ENCODE assay signal across 15 cellular contexts in the genomic region with DNA sequence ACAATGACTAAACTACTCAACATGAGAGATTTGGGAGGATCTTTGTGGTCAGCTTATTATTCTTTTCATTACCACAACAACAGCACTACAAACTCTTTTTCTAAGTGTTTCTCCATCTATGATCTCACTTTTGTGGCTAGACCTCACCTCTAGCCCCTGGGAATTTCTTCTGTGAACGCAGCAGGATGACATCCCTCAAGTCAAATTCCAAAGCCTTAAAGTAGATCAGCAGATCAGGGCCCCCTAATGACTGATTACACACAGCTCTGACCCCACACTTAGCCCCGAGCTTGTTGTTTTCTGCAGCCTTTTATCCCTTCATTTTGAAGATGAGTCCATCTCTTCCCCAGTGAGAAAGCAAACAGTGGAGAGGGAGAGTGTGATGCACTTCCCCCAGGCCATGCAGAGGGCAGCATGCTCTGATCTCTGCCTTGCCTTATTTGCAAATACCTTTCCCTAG. TPM values are rescaled to one million over a fixed set of nuclear protein-coding genes. Genes with fewer than 3 reads are reported as not detected.
DNase-seq lines count a peak whose midpoint lies in the region; ATAC-seq and TF ChIP-seq lines count a peak whose summit lies in the region.
"Had no signal": no experiment of that assay in that cellular context is flagged by ENCODE, and none has a peak within 500 bp of the region (broad histone marks: within the 10 kb centered on the region; RNA-seq: fewer than 3 reads in every experiment).

No MANE protein-coding gene starts in this region.

- BruUV-seq in HCT116 (replicated peaks; lab: Mats Ljungman, UMichigan): no TSS peak

- TF ChIP-seq CTCF in HCT116 (IDR thresholded peaks at IDR 0.05 in 2 of 3, conservative IDR thresholded peaks at IDR 0.05 in 1 of 3; ENCODE audit: borderline replicate concordance in 1 of 3, insufficient read depth in 1 of 3, low read depth in 2 of 3, low read length in 2 of 3): no peak
- TF ChIP-seq CTCF in WTC11 (IDR thresholded peaks at IDR 0.05): no peak
- no peak for TF ChIP-seq CTCF in omental fat pad (IDR thresholded peaks at IDR 0.05)

- no peak overlapping the region for H3K27ac ChIP-seq in HCT116 (ENCODE audit: low read depth, low read length)
- H3K27ac ChIP-seq: BLaER1, coronary artery, testis had no signal

- H3K27me3 Mint-ChIP-seq in WTC11 (ENCODE audit: low read depth): no peaks in the 10 kb centered on the region

- H3K36me3 ChIP-seq in HCT116 (ENCODE audit: control insufficient read depth in 1 of 2, insufficient read depth in 2 of 2, low read length in 2 of 2): no peaks in the 10 kb centered on the region
- H3K36me3 ChIP-seq: BLaER1 had no signal

- intact Hi-C loops in HCT116 (cut with micrococcal nuclease): loop anchor here (2.0 to 10.0 kb wide), 5 partner anchors 120 to 1212 kb away; no protein-coding TSS in a partner anchor

- H3K9ac ChIP-seq in HCT116 (ENCODE audit: low read length): no peak overlapping the region
- H3K9ac ChIP-seq: BLaER1 had no signal

- H4K20me1 ChIP-seq in HCT116 (ENCODE audit: insufficient read depth): no peaks in the 10 kb centered on the region
- H4K20me1 ChIP-seq: BLaER1 had no signal

- no peak overlapping the region for H3K4me2 ChIP-seq in HCT116 (ENCODE audit: low read length)
- H3K4me2 ChIP-seq: BLaER1 had no signal

- no peak overlapping the region for H3K4me3 ChIP-seq in HCT116 (replicated peaks in 1 of 2; ENCODE audit: low read depth in 1 of 2, low read length in 2 of 2)
- H3K4me3 ChIP-seq: BLaER1, coronary artery, testis had no signal

- CTCF ChIA-PET in HCT116 (lab: Charles Lee): no interaction called here
- CTCF ChIA-PET in WTC11 (lab: Charles Lee): interaction anchor here (0.7 to 0.9 kb wide), 3 partner anchors 113 to 229 kb away, joined by 3 to 4 read pairs (median 3); no protein-coding TSS in a partner anchor

- H3K36me3 Mint-ChIP-seq in WTC11: no peaks in the 10 kb centered on the region

- no peaks in the 10 kb centered on the region for H3K4me1 ChIP-seq in HCT116 (ENCODE audit: control insufficient read depth in 1 of 2, insufficient read depth in 2 of 2, low read length in 2 of 2)
- H3K4me1 ChIP-seq: BLaER1, testis had no signal

- no peak overlapping the region for H3K4me3 Mint-ChIP-seq in WTC11

- TF ChIP-seq RAD21 in HCT116 (IDR thresholded peaks at IDR 0.05; ENCODE audit: low read depth): no peak

- ATAC-seq in HCT116 (peak; percentile 47; the same call in 1 of the 2 replicates), WTC11 (peak; percentile 87), omental fat pad (ENCODE audit: low FRiP score) (no peak)

- H2AFZ ChIP-seq in HCT116 (ENCODE audit: low read depth, low read length, poor library complexity, severe bottlenecking): no peak overlapping the region

- H3K27ac Mint-ChIP-seq in WTC11: peak overlapping the region; percentile 23; the same call in 1 of the 2 replicates

- POLR2A ChIA-PET in HCT116 (lab: Charles Lee) (no interaction called here), WTC11 (lab: Charles Lee) (interaction anchor here (1.2 kb wide), 1 partner anchor 74 kb away, joined by 3 read pairs; no protein-coding TSS in a partner anchor)

- TF ChIP-seq POLR2A in HCT116 (IDR thresholded peaks at IDR 0.05; ENCODE audit: borderline replicate concordance, extremely low read depth, insufficient read depth, insufficient read length): no peak

- H3K4me1 Mint-ChIP-seq in WTC11: peaks cover 21% of the 10 kb centered on the region

- peaks cover 3% of the 10 kb centered on the region; the same call in 1 of the 2 replicates for H3K9me3 Mint-ChIP-seq in WTC11

- DNase-seq in AG08395 (ENCODE audit: low spot score) (peak; percentile 74), HCT116 (ENCODE audit: low read depth, low spot score) (no peak), WTC11 (ENCODE audit: low spot score) (peak; percentile 26), iris pigment epithelial cell (ENCODE audit: low read depth) (peak; percentile 78), omental fat pad (ENCODE audit: low spot score) (no peak), C1 segment of cervical spinal cord (lab: John Stamatoyannopoulos, UW) (no peak), COLO829 (ENCODE audit: low spot score) (no peak), pons (ENCODE audit: low spot score) (no peak)
- DNase-seq: activated gamma-delta T cell treated with Interleukin-2 at 50 U/mL for 16 hours, MM.1S, NCI-H446, retina, testis had no signal

- RAD21 ChIA-PET in HCT116 (lab: Charles Lee; ENCODE audit: low non-redundant PET in 1 of 2, low total read pairs in 2 of 2, uncharacterized antibody in 2 of 2, unreplicated experiment in 2 of 2): no interaction called here

- no peaks in the 10 kb centered on the region for H3K9me2 ChIP-seq in HCT116 (ENCODE audit: insufficient read depth)

- no peaks in the 10 kb centered on the region for H3K27me3 ChIP-seq in HCT116 (ENCODE audit: insufficient read depth, low read length)
- H3K27me3 ChIP-seq: BLaER1, testis had no signal

- no peaks in the 10 kb centered on the region for H3K79me2 ChIP-seq in HCT116 (ENCODE audit: insufficient read depth, low read length)

- no peaks in the 10 kb centered on the region for H3K9me3 ChIP-seq in HCT116 (ENCODE audit: control insufficient read depth in 1 of 2, insufficient read depth in 1 of 2, low read depth in 1 of 2, low read length in 2 of 2)
- H3K9me3 ChIP-seq: BLaER1, testis had no signal

TF ChIP-seq in HCT116, 20 proteins besides CTCF, POLR2A, EP300 and RAD21 (continues in another document):
- TF ChIP-seq SIN3A (IDR thresholded peaks at IDR 0.05; ENCODE audit: low read depth): no peak
- TF ChIP-seq POLR2AphosphoS5 (IDR thresholded peaks at IDR 0.05; ENCODE audit: low read depth, low read length): no peak
- TF ChIP-seq SRF (IDR thresholded peaks at IDR 0.05; ENCODE audit: low read depth): no peak
- TF ChIP-seq, protein P1, sequence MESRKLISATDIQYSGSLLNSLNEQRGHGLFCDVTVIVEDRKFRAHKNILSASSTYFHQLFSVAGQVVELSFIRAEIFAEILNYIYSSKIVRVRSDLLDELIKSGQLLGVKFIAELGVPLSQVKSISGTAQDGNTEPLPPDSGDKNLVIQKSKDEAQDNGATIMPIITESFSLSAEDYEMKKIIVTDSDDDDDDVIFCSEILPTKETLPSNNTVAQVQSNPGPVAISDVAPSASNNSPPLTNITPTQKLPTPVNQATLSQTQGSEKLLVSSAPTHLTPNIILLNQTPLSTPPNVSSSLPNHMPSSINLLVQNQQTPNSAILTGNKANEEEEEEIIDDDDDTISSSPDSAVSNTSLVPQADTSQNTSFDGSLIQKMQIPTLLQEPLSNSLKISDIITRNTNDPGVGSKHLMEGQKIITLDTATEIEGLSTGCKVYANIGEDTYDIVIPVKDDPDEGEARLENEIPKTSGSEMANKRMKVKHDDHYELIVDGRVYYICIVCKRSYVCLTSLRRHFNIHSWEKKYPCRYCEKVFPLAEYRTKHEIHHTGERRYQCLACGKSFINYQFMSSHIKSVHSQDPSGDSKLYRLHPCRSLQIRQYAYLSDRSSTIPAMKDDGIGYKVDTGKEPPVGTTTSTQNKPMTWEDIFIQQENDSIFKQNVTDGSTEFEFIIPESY (IDR thresholded peaks at IDR 0.05; ENCODE audit: extremely low read depth, insufficient replicate concordance, low read length): no peak
- no peak for TF ChIP-seq EZH2phosphoT487 (IDR thresholded peaks at IDR 0.05; ENCODE audit: borderline replicate concordance)
- no peak for TF ChIP-seq ELF1 (IDR thresholded peaks at IDR 0.05; ENCODE audit: borderline replicate concordance, low read depth)
- no peak for TF ChIP-seq MAX (IDR thresholded peaks at IDR 0.05)
- no peak for TF ChIP-seq ATF3 (IDR thresholded peaks at IDR 0.05)
- no peak for TF ChIP-seq CEBPB (IDR thresholded peaks at IDR 0.05; ENCODE audit: low read depth)

TF ChIP-seq in WTC11, 78 proteins besides CTCF, POLR2A, EP300 and RAD21:
- TF ChIP-seq ZSCAN18 (CRISPR knock-in tag; IDR thresholded peaks at IDR 0.05) (no peak), ZNF416 (CRISPR knock-in tag; IDR thresholded peaks at IDR 0.05) (no peak), TEAD1 (CRISPR knock-in tag; IDR thresholded peaks at IDR 0.05) (no peak), ZNF121 (CRISPR knock-in tag; IDR thresholded peaks at IDR 0.05) (no peak), GABPB1 (CRISPR knock-in tag; IDR thresholded peaks at IDR 0.05) (no peak), FOXP1 (CRISPR knock-in tag; IDR thresholded peaks at IDR 0.05; ENCODE audit: borderline replicate concordance) (no peak), FOXJ3 (CRISPR knock-in tag; IDR thresholded peaks at IDR 0.05; ENCODE audit: borderline replicate concordance) (no peak)
- TF ChIP-seq, protein P2, sequence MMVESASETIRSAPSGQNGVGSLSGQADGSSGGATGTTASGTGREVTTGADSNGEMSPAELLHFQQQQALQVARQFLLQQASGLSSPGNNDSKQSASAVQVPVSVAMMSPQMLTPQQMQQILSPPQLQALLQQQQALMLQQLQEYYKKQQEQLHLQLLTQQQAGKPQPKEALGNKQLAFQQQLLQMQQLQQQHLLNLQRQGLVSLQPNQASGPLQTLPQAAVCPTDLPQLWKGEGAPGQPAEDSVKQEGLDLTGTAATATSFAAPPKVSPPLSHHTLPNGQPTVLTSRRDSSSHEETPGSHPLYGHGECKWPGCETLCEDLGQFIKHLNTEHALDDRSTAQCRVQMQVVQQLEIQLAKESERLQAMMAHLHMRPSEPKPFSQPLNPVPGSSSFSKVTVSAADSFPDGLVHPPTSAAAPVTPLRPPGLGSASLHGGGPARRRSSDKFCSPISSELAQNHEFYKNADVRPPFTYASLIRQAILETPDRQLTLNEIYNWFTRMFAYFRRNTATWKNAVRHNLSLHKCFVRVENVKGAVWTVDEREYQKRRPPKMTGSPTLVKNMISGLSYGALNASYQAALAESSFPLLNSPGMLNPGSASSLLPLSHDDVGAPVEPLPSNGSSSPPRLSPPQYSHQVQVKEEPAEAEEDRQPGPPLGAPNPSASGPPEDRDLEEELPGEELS (CRISPR knock-in tag; IDR thresholded peaks at IDR 0.05): no peak

RNA-seq across cellular contexts. Expression of gene TFAM, which starts 27.3 kb away (rescaled TPM):
- 57.6 TPM for total RNA-seq in HCT116 (2021; ENCODE audit: unreplicated experiment)
- polyA plus RNA-seq in HCT116 (2012): 13.2 and 16.6 TPM in 2 replicates
- 74.4 to 77.4 TPM (median 76.1 TPM) in 3 replicates for total RNA-seq in WTC11 (2021)
- 10 to 100 TPM; 21.7 to 28.2 (median 23.1) TPM for total RNA-seq in omental fat pad

Comparison
In these comparisons a context has a peak if more than half of its experiments do, and no peak if none do; other contexts are left out.
1. DNase-seq: peak in AG08395 (single experiment), WTC11 (single experiment) and iris pigment epithelial cell (single experiment); none in HCT116 (single experiment), omental fat pad (single experiment), C1 segment of cervical spinal cord (0 of 14), COLO829 (single experiment) and pons (single experiment).